In genomic region chr2:47724221-47724981, GRCh38 we compare ENCODE assay signal across 8 cellular contexts. TPM values are rescaled to one million over a fixed set of nuclear protein-coding genes. Genes with fewer than 3 reads are reported as not detected.
DNase-seq lines count a peak whose midpoint lies in the region; ATAC-seq and TF ChIP-seq lines count a peak whose summit lies in the region.

No MANE protein-coding gene starts in this region.

- no peak for TF ChIP-seq CTCF in testis (IDR thresholded peaks at IDR 0.05)

- no peak overlapping the region for H3K4me3 Mint-ChIP-seq in stimulated activated naive CD8-positive, alpha-beta T cell treated with anti-CD3 and anti-CD28 coated beads, Interleukin-15, Interleukin-2, amounts not matched to agents 100 ng/mL and 50 ng/mL, for 24 hours

- H3K4me1 ChIP-seq in testis = no peaks in the 10 kb centered on the region

- H3K4me3 ChIP-seq in testis = no peak overlapping the region

- peak; percentile 44 to 57 for ATAC-seq in activated CD4-positive, CD25-positive, alpha-beta regulatory T cell treated with anti-CD3 and anti-CD28 coated beads, Interleukin-2, amount 50 U/mL, for 24 hours
- peak; percentile 86 for ATAC-seq in HG03066 (IDR thresholded peaks at IDR 0.05; ENCODE audit: low read depth, unreplicated experiment)

- H3K27ac ChIP-seq in testis = no peak overlapping the region

- no peaks in the 10 kb centered on the region for H3K9me3 Mint-ChIP-seq in stimulated activated naive CD8-positive, alpha-beta T cell treated with anti-CD3 and anti-CD28 coated beads, Interleukin-15, Interleukin-2, amounts not matched to agents 100 ng/mL and 50 ng/mL, for 24 hours

- no peaks in the 10 kb centered on the region for H3K36me3 Mint-ChIP-seq in stimulated activated naive CD8-positive, alpha-beta T cell treated with anti-CD3 and anti-CD28 coated beads, Interleukin-15, Interleukin-2, amounts not matched to agents 100 ng/mL and 50 ng/mL, for 24 hours (ENCODE audit: low read depth)

- no peaks in the 10 kb centered on the region for H3K27me3 Mint-ChIP-seq in stimulated activated naive CD8-positive, alpha-beta T cell treated with anti-CD3 and anti-CD28 coated beads, Interleukin-15, Interleukin-2, amounts not matched to agents 100 ng/mL and 50 ng/mL, for 24 hours

- DNase-seq in activated CD4-positive, CD25-positive, alpha-beta regulatory T cell treated with anti-CD3 and anti-CD28 coated beads, Interleukin-2, amount 50 U/mL, for 72 hours = no peak
- DNase-seq in RKO (ENCODE audit: low spot score) (peak; percentile 45), middle frontal gyrus (ENCODE audit: extremely low spot score, low spot score) (no peak), testis (no peak), HT-29 (ENCODE audit: low spot score) (no peak)

- H3K27ac Mint-ChIP-seq in stimulated activated naive CD8-positive, alpha-beta T cell treated with anti-CD3 and anti-CD28 coated beads, Interleukin-15, Interleukin-2, amounts not matched to agents 100 ng/mL and 50 ng/mL, for 24 hours = peak overlapping the region; percentile 86

- no peaks in the 10 kb centered on the region for H3K9me3 ChIP-seq in testis

- H3K27me3 ChIP-seq in testis = no peaks in the 10 kb centered on the region

- no peak for TF ChIP-seq POLR2A in testis (IDR thresholded peaks at IDR 0.05)

- intact Hi-C loops in testis (cut with DNase I; ENCODE audit: low total_unique reads) = no loop called here

- peaks cover 14% of the 10 kb centered on the region for H3K4me1 Mint-ChIP-seq in stimulated activated naive CD8-positive, alpha-beta T cell treated with anti-CD3 and anti-CD28 coated beads, Interleukin-15, Interleukin-2, amounts not matched to agents 100 ng/mL and 50 ng/mL, for 24 hours (ENCODE audit: low read depth)

- 82 to 83% methylated on average over 9 of the region's 9 CpGs for WGBS in testis, 2 donors

- H3K36me3 ChIP-seq in testis (ENCODE audit: low read depth, missing control alignments) = no peaks in the 10 kb centered on the region

RNA-seq across cellular contexts. Expression of gene MSH6, which starts 58.5 kb away (rescaled TPM):
- total RNA-seq in testis = 100 to 1,000 TPM; 107 to 136 TPM
- polyA plus RNA-seq in testis (ENCODE audit: insufficient read depth, low read depth, low replicate concordance) = 84.9 TPM
- total RNA-seq in HT-29 (2014; rRNA removed; shearing (Covaris generic)) = 40.3 and 44.4 TPM in 2 replicates
